Comparison of ENCODE assay signal across 26 cellular contexts in genomic region chr19:30206187-30206586, GRCh38.
"Had no signal": no experiment of that assay in that cellular context is flagged by ENCODE, and none has a peak within 500 bp of the region (broad histone marks: within the 10 kb centered on the region; RNA-seq: fewer than 3 reads in every experiment).

No MANE protein-coding gene starts in this region.

- H3K4me1 ChIP-seq: left lung, lower lobe of right lung, neural progenitor cell, right atrium auricular region, right lobe of liver, tibial nerve had no signal

- H3K4me2 ChIP-seq: neural progenitor cell, smooth muscle cell had no signal

- H3K9me3 ChIP-seq: left lung, lower lobe of right lung, neutrophil, ovary, right lobe of liver had no signal

- ATAC-seq: left colon; left lung; lower lobe of right lung; natural killer cell; right lobe of liver; stimulated activated memory B cell treated with anti-CD40 and anti-IgM and Interleukin-4, amounts not matched to agents 10 μg/mL and 1 μg/mL and 100 μg/mL, for 72 hours; stimulated activated naive CD8-positive, alpha-beta T cell treated with anti-CD3 and anti-CD28 coated beads, Interleukin-15, amount 100 ng/mL, for 72 hours had no signal

- H3K27ac ChIP-seq: left lung, lower lobe of right lung, neural progenitor cell, neutrophil, ovary, right atrium auricular region, right lobe of liver, tibial nerve had no signal

- FAIRE-seq: kidney had no signal

- H3K4me3 ChIP-seq: left lung, lower lobe of right lung, neural progenitor cell, ovary, right atrium auricular region, right lobe of liver, smooth muscle cell, tibial nerve had no signal

- DNase-seq: hippocampal formation; kidney; left colon; left lung; lower lobe of right lung; mammary epithelial cell; mesenchymal stem cell; naive B cell; natural killer cell; nephron progenitor cell; occipital lobe; ovary; right lobe of liver; stimulated activated CD4-positive, alpha-beta T cell treated with anti-CD3 and anti-CD28 coated beads, Interleukin-1b, Interleukin-23, amount 100 ng/mL, for 48 hours; stimulated activated CD4-positive, alpha-beta T cell treated with anti-CD3 and anti-CD28 coated beads, Interleukin-2, amount 100 ng/mL, for 48 hours; stimulated activated CD4-positive, alpha-beta T cell treated with anti-CD3 and anti-CD28 coated beads, Interleukin-4, amount 100 ng/mL, for 4 hours; stimulated activated CD8-positive, alpha-beta memory T cell treated with anti-CD3 and anti-CD28 coated beads, Interleukin-4, amount 100 ng/mL, for 48 hours; stimulated activated naive CD4-positive, alpha-beta T cell treated with Interleukin-2 at 50 U/mL for 16 hours; stimulated activated naive CD8-positive, alpha-beta T cell treated with anti-CD3 and anti-CD28 coated beads, Interleukin-15, amount 100 ng/mL, for 72 hours; substantia nigra had no signal
